ENCODE assay signal across 1 cellular context in the genomic region with DNA sequence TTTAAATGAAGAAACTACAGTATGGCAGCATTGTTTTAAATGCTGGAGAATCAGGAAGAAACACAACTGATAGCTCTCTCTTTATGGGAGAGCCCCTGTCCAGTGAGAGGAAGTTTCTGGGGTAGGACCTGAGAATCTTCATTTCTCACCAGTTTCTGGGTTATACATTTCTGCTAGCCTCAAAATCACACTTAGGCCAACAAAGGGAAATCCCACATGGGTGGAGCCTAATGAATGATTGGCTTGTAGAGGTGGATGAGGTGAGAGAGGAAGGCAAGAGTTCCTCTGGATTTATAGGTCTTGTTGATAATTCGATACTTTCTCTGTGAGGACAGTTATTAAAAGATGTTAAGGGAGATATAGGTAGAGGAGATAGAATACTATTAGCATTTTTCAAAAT.
TF ChIP-seq lines count a peak whose summit lies in the region.

No MANE protein-coding gene starts in this region.

TF ChIP-seq in GM12878, 131 proteins besides CTCF, POLR2A, EP300 and RAD21:
- TF ChIP-seq, protein P1, sequence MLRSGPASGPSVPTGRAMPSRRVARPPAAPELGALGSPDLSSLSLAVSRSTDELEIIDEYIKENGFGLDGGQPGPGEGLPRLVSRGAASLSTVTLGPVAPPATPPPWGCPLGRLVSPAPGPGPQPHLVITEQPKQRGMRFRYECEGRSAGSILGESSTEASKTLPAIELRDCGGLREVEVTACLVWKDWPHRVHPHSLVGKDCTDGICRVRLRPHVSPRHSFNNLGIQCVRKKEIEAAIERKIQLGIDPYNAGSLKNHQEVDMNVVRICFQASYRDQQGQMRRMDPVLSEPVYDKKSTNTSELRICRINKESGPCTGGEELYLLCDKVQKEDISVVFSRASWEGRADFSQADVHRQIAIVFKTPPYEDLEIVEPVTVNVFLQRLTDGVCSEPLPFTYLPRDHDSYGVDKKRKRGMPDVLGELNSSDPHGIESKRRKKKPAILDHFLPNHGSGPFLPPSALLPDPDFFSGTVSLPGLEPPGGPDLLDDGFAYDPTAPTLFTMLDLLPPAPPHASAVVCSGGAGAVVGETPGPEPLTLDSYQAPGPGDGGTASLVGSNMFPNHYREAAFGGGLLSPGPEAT (IDR thresholded peaks at IDR 0.05; ENCODE audit: low read depth) = peak; percentile 47; the same call in 1 of the 2 replicates
- TF ChIP-seq PBX3 (IDR thresholded peaks at IDR 0.05; ENCODE audit: insufficient replicate concordance, low read depth, low read length) (peak; percentile 39), PAX8 (IDR thresholded peaks at IDR 0.05) (no peak), IKZF2 (IDR thresholded peaks at IDR 0.05) (peak in 1 of 2 experiments; percentile 33; a peak in 1 of 4 replicates), ZNF24 (IDR thresholded peaks at IDR 0.05) (0 out of 2 replicates have a peak, but pooled peaks have one; percentile 11), POLR2AphosphoS2 (IDR thresholded peaks at IDR 0.05; ENCODE audit: low read depth, low read length) (no peak), DPF2 (IDR thresholded peaks at IDR 0.05) (0 out of 2 replicates have a peak, but pooled peaks have one; percentile 45), SMAD1 (IDR thresholded peaks at IDR 0.05; ENCODE audit: low read depth, partially characterized antibody) (no peak), GABPA (IDR thresholded peaks at IDR 0.05; ENCODE audit: low read depth) (no peak), MTA2 (IDR thresholded peaks at IDR 0.05; ENCODE audit: low read depth) (peak; percentile 35; the same call in 1 of the 2 replicates)
- TF ChIP-seq, protein P2, sequence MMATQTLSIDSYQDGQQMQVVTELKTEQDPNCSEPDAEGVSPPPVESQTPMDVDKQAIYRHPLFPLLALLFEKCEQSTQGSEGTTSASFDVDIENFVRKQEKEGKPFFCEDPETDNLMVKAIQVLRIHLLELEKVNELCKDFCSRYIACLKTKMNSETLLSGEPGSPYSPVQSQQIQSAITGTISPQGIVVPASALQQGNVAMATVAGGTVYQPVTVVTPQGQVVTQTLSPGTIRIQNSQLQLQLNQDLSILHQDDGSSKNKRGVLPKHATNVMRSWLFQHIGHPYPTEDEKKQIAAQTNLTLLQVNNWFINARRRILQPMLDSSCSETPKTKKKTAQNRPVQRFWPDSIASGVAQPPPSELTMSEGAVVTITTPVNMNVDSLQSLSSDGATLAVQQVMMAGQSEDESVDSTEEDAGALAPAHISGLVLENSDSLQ (IDR thresholded peaks at IDR 0.05) = peak; percentile 89
